In genomic region chr4:112297495-112297894, GRCh38 we compare ENCODE assay signal across 8 cellular contexts. TPM values are rescaled to one million over a fixed set of nuclear protein-coding genes. Genes with fewer than 3 reads are reported as not detected.
DNase-seq lines count a peak whose midpoint lies in the region; ATAC-seq, FAIRE-seq and TF ChIP-seq lines count a peak whose summit lies in the region.

No MANE protein-coding gene starts in this region.

- H3K4me1 Mint-ChIP-seq in activated naive CD4-positive, alpha-beta T cell treated with anti-CD3 and anti-CD28 coated beads for 36 hours (ENCODE audit: low read depth), result peaks cover 21% of the 10 kb centered on the region
- peaks cover 15% of the 10 kb centered on the region for H3K4me1 Mint-ChIP-seq in activated naive CD8-positive, alpha-beta T cell treated with anti-CD3 and anti-CD28 coated beads, Interleukin-2, amount 10 ng/mL, durations not matched to agents 7 days and 5 days

- H3K36me3 Mint-ChIP-seq in activated naive CD4-positive, alpha-beta T cell treated with anti-CD3 and anti-CD28 coated beads for 36 hours (ENCODE audit: low read depth), result no peaks in the 10 kb centered on the region
- H3K36me3 Mint-ChIP-seq in activated naive CD8-positive, alpha-beta T cell treated with anti-CD3 and anti-CD28 coated beads, Interleukin-2, amount 10 ng/mL, durations not matched to agents 7 days and 5 days, result no peaks in the 10 kb centered on the region

- H3K9me3 ChIP-seq in right lobe of liver, result no peaks in the 10 kb centered on the region

- peak overlapping the region; percentile 81 for H3K4me3 Mint-ChIP-seq in activated naive CD4-positive, alpha-beta T cell treated with anti-CD3 and anti-CD28 coated beads for 36 hours
- H3K4me3 Mint-ChIP-seq in activated naive CD8-positive, alpha-beta T cell treated with anti-CD3 and anti-CD28 coated beads, Interleukin-2, amount 10 ng/mL, durations not matched to agents 7 days and 5 days, result peak overlapping the region; percentile 90

- H3K27ac Mint-ChIP-seq in activated naive CD4-positive, alpha-beta T cell treated with anti-CD3 and anti-CD28 coated beads for 36 hours, result peak overlapping the region; percentile 94
- H3K27ac Mint-ChIP-seq in activated naive CD8-positive, alpha-beta T cell treated with anti-CD3 and anti-CD28 coated beads, Interleukin-2, amount 10 ng/mL, durations not matched to agents 7 days and 5 days, result peak overlapping the region; percentile 85

- TF ChIP-seq POLR2A in right lobe of liver (IDR thresholded peaks at IDR 0.05) (no peak), GM12891 (IDR thresholded peaks at IDR 0.05; ENCODE audit: low read depth, low read length) (no peak)

- CTCF ChIA-PET in activated naive CD4-positive, alpha-beta T cell treated with anti-CD3 and anti-CD28 coated beads for 36 hours (lab: Charles Lee), result interaction anchor here (0.8 kb wide), 1 partner anchor 24 kb away, joined by 3 read pairs; no protein-coding TSS in a partner anchor

- WGBS in right lobe of liver (ENCODE audit: insufficient coverage, low coverage, low lambda C conversion rate, missing lambda C conversion rate), result 0% methylated on average over 1 of the region's 1 CpG
- 1% methylated on average over 1 of the region's 1 CpG for WGBS in urinary bladder

- FAIRE-seq in GM12891 (lab: Jason Lieb, UNC), result no peak

- POLR2A ChIA-PET in activated naive CD8-positive, alpha-beta T cell treated with anti-CD3 and anti-CD28 coated beads, Interleukin-2, amount 10 ng/mL, durations not matched to agents 7 days and 5 days (lab: Charles Lee), result interaction anchor here (1.7 to 3.7 kb wide), 3 partner anchors 10 to 66 kb away, joined by 12 to 25 read pairs (median 14); partner anchors contain the start of genes AP1AR and TIFA

- H3K9me3 Mint-ChIP-seq in activated naive CD4-positive, alpha-beta T cell treated with anti-CD3 and anti-CD28 coated beads for 36 hours, result peaks cover 2% of the 10 kb centered on the region
- no peaks in the 10 kb centered on the region for H3K9me3 Mint-ChIP-seq in activated naive CD8-positive, alpha-beta T cell treated with anti-CD3 and anti-CD28 coated beads, Interleukin-2, amount 10 ng/mL, durations not matched to agents 7 days and 5 days

- peaks cover 0 to 10% (median 3%) of the 10 kb centered on the region in 4 donors for H3K4me1 ChIP-seq in right lobe of liver
- no peaks in the 10 kb centered on the region for H3K4me1 ChIP-seq in urinary bladder (ENCODE audit: insufficient read depth)

- H3K36me3 ChIP-seq in right lobe of liver, result no peaks in the 10 kb centered on the region
- peaks cover 2% of the 10 kb centered on the region for H3K36me3 ChIP-seq in urinary bladder (ENCODE audit: insufficient read depth)

- intact Hi-C loops in activated naive CD4-positive, alpha-beta T cell treated with anti-CD3 and anti-CD28 coated beads for 36 hours (cut with micrococcal nuclease), result loop anchor here (1.0 kb wide), 1 partner anchor 9 kb away; no protein-coding TSS in a partner anchor
- intact Hi-C loops in right lobe of liver (cut with DNase I), result no loop called here

- H3K27me3 ChIP-seq in right lobe of liver, result no peaks in the 10 kb centered on the region

- H3K4me3 ChIP-seq in right lobe of liver (peak overlapping the region; percentile 31 to 51 (median 49)), urinary bladder (ENCODE audit: low read depth, low read length) (peak overlapping the region; percentile 46)

- H3K27ac ChIP-seq in right lobe of liver (peak overlapping the region; percentile 46 to 68 (median 56)), urinary bladder (ENCODE audit: low read depth) (peak overlapping the region; percentile 23)

- no peak for DNase-seq in activated naive CD4-positive, alpha-beta T cell treated with anti-CD3 and anti-CD28 coated beads for 36 hours
- no peak for DNase-seq in activated naive CD4-positive, alpha-beta T cell treated with Interleukin-2 at 50 U/mL for 16 hours
- no peak for DNase-seq in activated naive CD8-positive, alpha-beta T cell treated with anti-CD3 and anti-CD28 coated beads, Interleukin-2, amount 10 ng/mL, durations not matched to agents 7 days and 5 days
- no peak for DNase-seq in right lobe of liver
- DNase-seq in SHP77 (lab: John Stamatoyannopoulos, UW), result no peak
- DNase-seq in kidney tubule cell (ENCODE audit: low spot score), result no peak
- DNase-seq in GM12891 (ENCODE audit: insufficient read length, low spot score), result no peak

- TF ChIP-seq CTCF in right lobe of liver (IDR thresholded peaks at IDR 0.05), result no peak

- peak; percentile 11 for ATAC-seq in activated naive CD8-positive, alpha-beta T cell treated with anti-CD3 and anti-CD28 coated beads, Interleukin-2, amount 10 ng/mL, durations not matched to agents 7 days and 5 days (ENCODE audit: low read depth)
- ATAC-seq in right lobe of liver, result peak; percentile 39 to 60 (median 45)

- H3K27me3 Mint-ChIP-seq in activated naive CD4-positive, alpha-beta T cell treated with anti-CD3 and anti-CD28 coated beads for 36 hours (ENCODE audit: low read depth), result no peaks in the 10 kb centered on the region
- H3K27me3 Mint-ChIP-seq in activated naive CD8-positive, alpha-beta T cell treated with anti-CD3 and anti-CD28 coated beads, Interleukin-2, amount 10 ng/mL, durations not matched to agents 7 days and 5 days, result no peaks in the 10 kb centered on the region

TF ChIP-seq in GM12891, 5 proteins besides CTCF, POLR2A, EP300 and RAD21:
- TF ChIP-seq PAX5 (IDR thresholded peaks at IDR 0.05; ENCODE audit: insufficient read depth, low read length, severe bottlenecking), result no peak
- TF ChIP-seq POLR2AphosphoS5 (IDR thresholded peaks at IDR 0.05; ENCODE audit: low read depth, low read length), result no peak
- no peak for TF ChIP-seq POU2F2 (IDR thresholded peaks at IDR 0.05; ENCODE audit: low read depth, low read length)
- no peak for TF ChIP-seq SPI1 (IDR thresholded peaks at IDR 0.05; ENCODE audit: low read depth, low read length)
- no peak for TF ChIP-seq TAF1 (IDR thresholded peaks at IDR 0.05; ENCODE audit: low read depth, low read length)

RNA-seq across cellular contexts. Expression of gene ALPK1, which starts 0.3 kb away (rescaled TPM):
- 10 to 100 TPM; 38.8 to 39.9 TPM for total RNA-seq in activated naive CD4-positive, alpha-beta T cell treated with anti-CD3 and anti-CD28 coated beads for 36 hours
- 10 to 100 TPM; 20.9 to 26.0 TPM for total RNA-seq in activated naive CD8-positive, alpha-beta T cell treated with anti-CD3 and anti-CD28 coated beads, Interleukin-2, amount 10 ng/mL, durations not matched to agents 7 days and 5 days
- total RNA-seq in right lobe of liver (10 to 100 TPM in 3 of 6 experiments, 1 to 10 TPM in 3; 5.6 to 20.6 (median 9.9) TPM), urinary bladder (34.0 TPM)
- polyA plus RNA-seq in urinary bladder, result 11.8 TPM
- polyA plus RNA-seq in GM12891 (2012; ENCODE audit: low read depth, missing spikeins), result 21.6 TPM

RNA-seq across cellular contexts. Expression of gene TIFA, which starts 11.8 kb away (rescaled TPM):
- total RNA-seq in activated naive CD4-positive, alpha-beta T cell treated with anti-CD3 and anti-CD28 coated beads for 36 hours, result 10 to 100 TPM; 60.4 to 65.4 TPM
- 10 to 100 TPM; 33.3 to 37.9 TPM for total RNA-seq in activated naive CD8-positive, alpha-beta T cell treated with anti-CD3 and anti-CD28 coated beads, Interleukin-2, amount 10 ng/mL, durations not matched to agents 7 days and 5 days
- total RNA-seq in right lobe of liver (10 to 100 TPM in 1 of 6 experiments, 1 to 10 TPM in 5; 4.7 to 13.4 (median 5.5) TPM), urinary bladder (10.1 TPM)
- polyA plus RNA-seq in urinary bladder, result 5.4 TPM
- polyA plus RNA-seq in GM12891 (2012; ENCODE audit: low read depth, missing spikeins), result 51.3 TPM
